ENCODE assay signal across 8 cellular contexts in the genomic region with DNA sequence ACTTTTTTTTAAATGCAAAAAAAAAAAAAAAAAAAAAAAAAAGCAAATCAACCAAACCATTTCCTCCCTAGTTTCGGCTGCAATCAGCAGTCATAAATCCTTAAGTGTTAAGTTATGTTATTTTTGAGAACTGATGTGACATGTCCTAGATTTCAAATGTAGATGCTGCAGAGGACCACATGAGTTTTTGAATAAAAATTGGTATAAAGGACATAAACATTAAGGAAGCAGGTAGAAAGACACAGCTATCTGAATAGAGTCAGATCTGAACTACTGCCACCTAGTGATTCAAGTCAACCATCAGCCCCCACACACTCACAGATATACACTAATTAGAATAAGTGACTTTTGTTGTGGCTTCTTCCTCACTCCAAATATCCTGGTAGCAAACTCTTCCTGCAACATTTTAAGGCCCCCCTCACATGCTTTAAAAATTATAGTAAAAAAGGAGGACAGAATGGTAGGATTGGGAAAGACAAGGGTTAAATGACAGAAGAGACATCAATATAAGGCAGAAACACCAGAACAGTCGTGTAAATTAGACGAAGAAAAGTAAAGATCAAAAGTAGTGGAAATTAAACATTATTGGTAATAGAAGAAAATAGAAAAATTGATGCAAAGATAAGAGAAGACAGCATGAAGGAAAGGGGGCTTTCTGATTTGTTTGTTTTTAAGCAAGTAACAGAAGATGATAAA.
A peak's percentile ranks its signal among the peaks of the same experiment; 100 is the strongest.
DNase-seq lines count a peak whose midpoint lies in the region; ATAC-seq and TF ChIP-seq lines count a peak whose summit lies in the region.

No MANE protein-coding gene starts in this region.

- no peak overlapping the region for H3K56ac ChIP-seq in mesendoderm (ENCODE audit: low read length)

- H3K9ac ChIP-seq in OCI-LY1 (ENCODE audit: low read length) = no peak overlapping the region
- no peak overlapping the region for H3K9ac ChIP-seq in mesendoderm (ENCODE audit: low read length)

- H3K79me1 ChIP-seq in mesendoderm (ENCODE audit: low read length) = no peaks in the 10 kb centered on the region

- ATAC-seq in GM18868 (IDR thresholded peaks at IDR 0.05; ENCODE audit: unreplicated experiment) (peak; percentile 80), HG03095 (IDR thresholded peaks at IDR 0.05; ENCODE audit: unreplicated experiment) (peak; percentile 84)

- H3K36me3 ChIP-seq in OCI-LY1 (ENCODE audit: insufficient read depth, low read length) (no peaks in the 10 kb centered on the region), mesendoderm (ENCODE audit: control insufficient read depth, insufficient read depth, low read length) (no peaks in the 10 kb centered on the region)

- no peaks in the 10 kb centered on the region for H3K9me2 ChIP-seq in OCI-LY1 (ENCODE audit: low read depth, low read length)

- H3F3A ChIP-seq in OCI-LY1 (ENCODE audit: insufficient read depth, low read length) = no peaks in the 10 kb centered on the region

- H2BK5ac ChIP-seq in mesendoderm (ENCODE audit: low read length) = no peak overlapping the region

- H2BK15ac ChIP-seq in mesendoderm (replicated peaks; ENCODE audit: low read depth) = no peak overlapping the region

- H2AK5ac ChIP-seq in mesendoderm (ENCODE audit: low read length) = no peak overlapping the region

- TF ChIP-seq CTCF in OCI-LY1 (IDR thresholded peaks at IDR 0.05; ENCODE audit: low read length) (peak; percentile 82), cardiac fibroblast (IDR thresholded peaks at IDR 0.05; ENCODE audit: low read depth, low read length) (peak; percentile 62)

- H2AFZ ChIP-seq in OCI-LY1 (ENCODE audit: low read length) = no peak overlapping the region

- H2BK120ac ChIP-seq in mesendoderm (ENCODE audit: low read depth, low read length) = no peak overlapping the region

- H3K18ac ChIP-seq in mesendoderm (ENCODE audit: low read length) = no peak overlapping the region

- H3K4me1 ChIP-seq in OCI-LY1 (ENCODE audit: insufficient read depth, low read length, severe bottlenecking) = peaks cover 5% of the 10 kb centered on the region
- no peaks in the 10 kb centered on the region for H3K4me1 ChIP-seq in mesendoderm (ENCODE audit: control insufficient read depth, low read depth, low read length)

- DNase-seq in Caki2 (ENCODE audit: low read depth) (peak; percentile 27), cardiac fibroblast (ENCODE audit: low read depth in 2 of 2) (peak; percentile 61 to 68), mesendoderm (peak; percentile 56), NCI-H2227 treated with DMSO at 0.1 percent for 48 hours (lab: John Stamatoyannopoulos, UW) (no peak), activated gamma-delta T cell treated with Interleukin-2 at 50 U/mL for 16 hours (no peak)

- no peak overlapping the region for H3K4ac ChIP-seq in mesendoderm (ENCODE audit: low read depth, low read length)

- H3K79me2 ChIP-seq in OCI-LY1 (ENCODE audit: insufficient read depth, low read length) (no peaks in the 10 kb centered on the region), mesendoderm (ENCODE audit: control insufficient read depth, insufficient read depth, low read length) (no peaks in the 10 kb centered on the region)

- WGBS in mesendoderm (ENCODE audit: extremely low coverage, insufficient coverage, low lambda C conversion rate) = no CpG with 5 or more reads among the region's 3 CpGs

- H4K20me1 ChIP-seq in OCI-LY1 (ENCODE audit: insufficient read depth, low read length) = no peaks in the 10 kb centered on the region

- no peaks in the 10 kb centered on the region for H3K27me3 ChIP-seq in OCI-LY1 (ENCODE audit: insufficient read depth, low read length)
- H3K27me3 ChIP-seq in mesendoderm (ENCODE audit: insufficient read depth, low read length, poor library complexity) = no peaks in the 10 kb centered on the region

- H3K4me3 ChIP-seq in OCI-LY1 (ENCODE audit: low read depth, low read length, poor library complexity, severe bottlenecking) (no peak overlapping the region), cardiac fibroblast (replicated peaks in 1 of 2; ENCODE audit: low read depth in 2 of 2, low read length in 2 of 2) (no peak overlapping the region), mesendoderm (ENCODE audit: low read length) (no peak overlapping the region)

- H3K4me2 ChIP-seq in OCI-LY1 (ENCODE audit: low read length) (peak overlapping the region; percentile 13; the same call in 1 of the 2 replicates), mesendoderm (ENCODE audit: low read length) (no peak overlapping the region)

- H4K8ac ChIP-seq in mesendoderm (ENCODE audit: low read depth, low read length) = no peak overlapping the region

- H4K5ac ChIP-seq in mesendoderm (ENCODE audit: low read length) = no peak overlapping the region

- no peak overlapping the region for H3K23ac ChIP-seq in mesendoderm (ENCODE audit: low read length)

- no peaks in the 10 kb centered on the region for H3K9me3 ChIP-seq in OCI-LY1 (ENCODE audit: low read length)

- H3K27ac ChIP-seq in OCI-LY1 (ENCODE audit: low read depth, low read length, poor library complexity, severe bottlenecking) (no peak overlapping the region), mesendoderm (ENCODE audit: low read depth, low read length) (no peak overlapping the region)

- in situ Hi-C loops in Caki2 (cut with HindIII; ENCODE audit: low pct_unique_long_range_greater_than_20kb, low sequenced_read_pairs) = no loop called here

Comparison
In these comparisons a context has a peak if more than half of its experiments do, and no peak if none do; other contexts are left out.
1. DNase-seq: peak in Caki2 (single experiment), cardiac fibroblast (2 of 2) and mesendoderm (single experiment); none in NCI-H2227 treated with DMSO at 0.1 percent for 48 hours (single experiment) and activated gamma-delta T cell treated with Interleukin-2 at 50 U/mL for 16 hours (single experiment).